8 cellular contexts compared by ENCODE assay signal in the genomic region with DNA sequence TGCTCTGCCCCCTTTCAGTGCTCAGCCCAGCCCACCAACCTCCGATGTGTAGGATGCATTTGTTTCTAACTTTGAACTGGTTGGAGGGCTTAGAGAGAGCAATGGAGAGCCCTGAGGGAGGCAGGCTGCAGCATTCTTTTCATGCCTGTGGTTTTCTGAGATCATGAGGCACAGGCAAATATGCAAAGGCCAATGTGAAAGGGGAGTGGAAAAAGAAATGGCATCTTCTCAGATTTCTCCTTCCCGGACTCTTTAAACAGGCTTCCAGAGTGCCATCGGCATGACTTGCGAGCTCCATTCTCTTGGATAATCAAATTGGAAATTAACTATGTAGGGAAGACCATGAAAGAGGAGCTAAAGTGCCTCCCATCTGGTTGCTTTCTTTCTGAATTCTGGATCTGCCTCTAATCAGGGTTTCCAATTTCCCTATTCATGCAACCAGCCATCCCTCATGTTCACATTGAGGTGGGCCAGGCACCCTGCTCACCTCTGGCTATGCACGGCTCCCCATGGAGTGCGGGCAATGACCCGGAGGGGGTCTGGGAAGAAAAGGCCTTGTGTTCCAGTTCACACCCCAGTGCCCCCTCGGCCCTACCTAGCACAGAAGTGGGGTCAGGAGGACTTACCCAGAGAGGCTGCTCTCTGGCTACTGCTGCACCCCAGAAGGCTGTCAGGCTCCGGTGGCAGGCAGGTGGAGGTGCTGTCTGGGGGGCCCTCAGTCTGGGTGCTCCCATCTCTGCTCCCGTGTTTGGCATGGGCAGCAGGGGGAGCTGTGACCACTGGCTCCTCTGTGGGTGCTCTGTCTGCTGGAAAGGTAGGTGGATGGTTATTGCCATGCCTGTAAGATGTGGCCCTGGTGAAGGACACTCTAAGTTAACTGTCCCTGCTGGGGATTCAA. TPM values are rescaled to one million over a fixed set of nuclear protein-coding genes. Genes with fewer than 3 reads are reported as not detected.
DNase-seq lines count a peak whose midpoint lies in the region; ATAC-seq and TF ChIP-seq lines count a peak whose summit lies in the region.

No MANE protein-coding gene starts in this region.

- H3K27ac ChIP-seq in PC-3 (ENCODE audit: low read length) = peak overlapping the region; percentile 76

- peak; percentile 55 for TF ChIP-seq CTCF in PC-3 (conservative IDR thresholded peaks at IDR 0.05; ENCODE audit: low read depth, low read length)
- peak; percentile 62 for TF ChIP-seq CTCF in epithelial cell of proximal tubule (conservative IDR thresholded peaks at IDR 0.05; ENCODE audit: low read depth, low read length)

- peaks cover 81% of the 10 kb centered on the region for H3K36me3 ChIP-seq in PC-3 (ENCODE audit: low read depth, low read length)

- ATAC-seq in PC-3 = peak; percentile 88
- no peak for ATAC-seq in GM19463 (IDR thresholded peaks at IDR 0.05; ENCODE audit: unreplicated experiment)
- no peak for ATAC-seq in GM19467 (IDR thresholded peaks at IDR 0.05; ENCODE audit: unreplicated experiment)

- DNase-seq in activated effector memory CD4-positive, alpha-beta T cell treated with anti-CD3 and anti-CD28 coated beads, Interleukin-2, amount 50 U/mL, for 16 hours = peak; percentile 66
- DNase-seq in activated effector memory CD4-positive, alpha-beta T cell treated with Interleukin-2 at 50 U/mL for 16 hours = no peak
- DNase-seq in PC-3 (peak; percentile 91), epithelial cell of proximal tubule (ENCODE audit: low read depth) (peak; percentile 90), non-pigmented ciliary epithelial cell (ENCODE audit: low read depth) (peak; percentile 91)
- DNase-seq in stimulated activated naive CD4-positive, alpha-beta T cell treated with Interleukin-2 at 50 U/mL for 16 hours (lab: John Stamatoyannopoulos, UW) = no peak

- intact Hi-C loops in PC-3 (cut with micrococcal nuclease) = loop anchor here (1.0 kb wide), 2 partner anchors 31 to 48 kb away; no protein-coding TSS in a partner anchor

- H3K79me2 ChIP-seq in PC-3 (ENCODE audit: low read length) = peaks cover 46% of the 10 kb centered on the region

- H2AFZ ChIP-seq in PC-3 (ENCODE audit: low read length) = no peak overlapping the region

- H3F3A ChIP-seq in PC-3 (ENCODE audit: low read length, unreplicated experiment) = no peaks in the 10 kb centered on the region

- TSS peak; percentile 96 for BruUV-seq in PC-3 (replicated peaks; lab: Mats Ljungman, UMichigan)

- CTCF ChIA-PET in PC-3 (lab: Charles Lee) = interaction anchor here (0.5 kb wide), 1 partner anchor 538 kb away, joined by 3 read pairs; no protein-coding TSS in a partner anchor

- H3K9me2 ChIP-seq in PC-3 (replicated peaks; ENCODE audit: low read length) = no peaks in the 10 kb centered on the region

- H3K4me3 ChIP-seq in PC-3 (ENCODE audit: low read length) (no peak overlapping the region), epithelial cell of proximal tubule (ENCODE audit: low read depth, low read length) (no peak overlapping the region)

- no peaks in the 10 kb centered on the region for H3K9me3 ChIP-seq in PC-3 (ENCODE audit: low read length)

- H3K4me1 ChIP-seq in PC-3 (ENCODE audit: insufficient read depth, low read length) = peaks cover 51% of the 10 kb centered on the region

- H3K9ac ChIP-seq in PC-3 (ENCODE audit: low read length) = 0 out of 2 replicates have a peak overlapping the region, but pooled peaks have one; percentile 14

- POLR2A ChIA-PET in PC-3 (lab: Charles Lee; ENCODE audit: unreplicated experiment) = interaction anchor here (0.7 kb wide), 1 partner anchor 186 kb away, joined by 4 read pairs; no protein-coding TSS in a partner anchor

- peak overlapping the region; percentile 70 for H3K4me2 ChIP-seq in PC-3 (ENCODE audit: low read length)

- no peaks in the 10 kb centered on the region for H4K20me1 ChIP-seq in PC-3 (ENCODE audit: low read length)

- no peaks in the 10 kb centered on the region for H3K27me3 ChIP-seq in PC-3 (ENCODE audit: low read length)

RNA-seq across cellular contexts. Expression of a gene that starts 16.1 kb away (rescaled TPM):
- total RNA-seq in PC-3 (2014; rRNA removed) = 96.0 and 124 TPM in 2 replicates
- total RNA-seq in epithelial cell of proximal tubule = 98.7 and 109 TPM in 2 replicates

Comparison
In these comparisons a context has a peak if more than half of its experiments do, and no peak if none do; other contexts are left out.
1. DNase-seq: peak in activated effector memory CD4-positive, alpha-beta T cell treated with anti-CD3 and anti-CD28 coated beads, Interleukin-2, amount 50 U/mL, for 16 hours (single experiment), PC-3 (single experiment), epithelial cell of proximal tubule (single experiment) and non-pigmented ciliary epithelial cell (single experiment); none in activated effector memory CD4-positive, alpha-beta T cell treated with Interleukin-2 at 50 U/mL for 16 hours (single experiment) and stimulated activated naive CD4-positive, alpha-beta T cell treated with Interleukin-2 at 50 U/mL for 16 hours (single experiment).